Comparison of ENCODE assay signal across 24 cellular contexts in the genomic region with DNA sequence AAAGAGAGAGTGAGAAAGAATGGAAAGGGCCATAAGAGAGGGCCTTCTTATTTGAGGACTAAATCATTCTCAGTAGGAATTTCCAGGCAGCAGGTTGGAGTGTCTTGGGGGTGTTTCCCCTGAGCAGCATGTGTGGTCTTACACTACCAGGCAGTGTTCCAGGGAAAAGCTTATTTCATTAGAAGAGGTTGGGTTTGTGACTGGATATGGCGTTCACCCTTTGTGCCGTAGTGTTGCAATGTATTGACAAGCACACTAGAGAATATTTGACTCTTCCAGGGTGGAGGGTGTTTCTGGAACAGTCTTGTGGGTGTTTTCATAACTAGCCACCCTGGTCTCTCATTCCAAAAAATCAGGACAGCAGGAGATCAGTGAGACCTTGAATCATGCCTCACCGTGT.
"Had no signal": no experiment of that assay in that cellular context is flagged by ENCODE, and none has a peak within 500 bp of the region (broad histone marks: within the 10 kb centered on the region; RNA-seq: fewer than 3 reads in every experiment).

No MANE protein-coding gene starts in this region.

- H3K27ac ChIP-seq: gastrocnemius medialis, spleen, tibial artery, vagina, WERI-Rb-1 had no signal

- H3K27ac Mint-ChIP-seq: activated naive CD4-positive, alpha-beta T cell treated with anti-CD3 and anti-CD28 coated beads, Interleukin-2, amount 50 U/mL, for 72 hours; T-cell; T-helper 2 cell treated with Interferon-gamma antibody and Interleukin-4, amounts not matched to agents 5 μg/mL and 100 μg/mL, for 36 hours had no signal

- H3K36me3 ChIP-seq: gastrocnemius medialis, vagina, WERI-Rb-1 had no signal

- H3K27me3 ChIP-seq: gastrocnemius medialis, spleen, tibial artery, vagina had no signal

- H3K9me3 ChIP-seq: gastrocnemius medialis, spleen, tibial artery, vagina had no signal

- H3K4me3 ChIP-seq: gastrocnemius medialis, spleen, tibial artery, vagina had no signal

- ATAC-seq: activated naive CD4-positive, alpha-beta T cell treated with anti-CD3 and anti-CD28 coated beads, Interleukin-2, amount 50 U/mL, for 72 hours; left colon; stimulated activated naive CD8-positive, alpha-beta T cell treated with anti-CD3 and anti-CD28 coated beads, Interleukin-15, Interleukin-2, amounts not matched to agents 100 U/mL and 50 U/mL, for 24 hours; T-cell had no signal

- H3K36me3 Mint-ChIP-seq: activated naive CD4-positive, alpha-beta T cell treated with anti-CD3 and anti-CD28 coated beads, Interleukin-2, amount 50 U/mL, for 72 hours; naive B cell; T-cell had no signal

- H3K9me3 Mint-ChIP-seq: naive B cell; neural crest cell; T-cell; T-helper 2 cell treated with Interferon-gamma antibody and Interleukin-4, amounts not matched to agents 5 μg/mL and 100 μg/mL, for 36 hours had no signal

- DNase-seq: activated CD4-positive, alpha-beta T cell treated with anti-CD3 and anti-CD28 coated beads for 1 hour; activated CD4-positive, alpha-beta T cell treated with anti-CD3 and anti-CD28 coated beads, Interleukin-2, amount 50 U/mL, for 1 hour; activated gamma-delta T cell treated with Interleukin-2 at 50 U/mL for 16 hours; activated T-cell treated with anti-CD3 and anti-CD28 coated beads, Interleukin-2, amount 50 U/mL, for 1 hour; central memory CD4-positive, alpha-beta T cell; dermis blood vessel endothelial cell; effector CD8-positive, alpha-beta T cell; gastrocnemius medialis; head of caudate nucleus; islet precursor cell; left colon; naive B cell; occipital lobe; spleen; stimulated activated CD4-positive, alpha-beta T cell treated with anti-CD3 and anti-CD28 coated beads, Interleukin-4, amount 100 ng/mL, for 24 hours; stimulated activated naive CD8-positive, alpha-beta T cell treated with anti-CD3 and anti-CD28 coated beads, Interleukin-15, Interleukin-2, amounts not matched to agents 100 U/mL and 50 U/mL, for 24 hours; substantia nigra; T-cell; tibial artery; WERI-Rb-1 had no signal

- H3K4me1 Mint-ChIP-seq: naive B cell had no signal

- H3K4me1 ChIP-seq: gastrocnemius medialis, tibial artery, vagina had no signal

- H3K4me3 Mint-ChIP-seq: naive B cell; neural crest cell; T-cell; T-helper 2 cell treated with Interferon-gamma antibody and Interleukin-4, amounts not matched to agents 5 μg/mL and 100 μg/mL, for 36 hours had no signal
